Comparison of ENCODE assay signal across 7 cellular contexts in the genomic region with DNA sequence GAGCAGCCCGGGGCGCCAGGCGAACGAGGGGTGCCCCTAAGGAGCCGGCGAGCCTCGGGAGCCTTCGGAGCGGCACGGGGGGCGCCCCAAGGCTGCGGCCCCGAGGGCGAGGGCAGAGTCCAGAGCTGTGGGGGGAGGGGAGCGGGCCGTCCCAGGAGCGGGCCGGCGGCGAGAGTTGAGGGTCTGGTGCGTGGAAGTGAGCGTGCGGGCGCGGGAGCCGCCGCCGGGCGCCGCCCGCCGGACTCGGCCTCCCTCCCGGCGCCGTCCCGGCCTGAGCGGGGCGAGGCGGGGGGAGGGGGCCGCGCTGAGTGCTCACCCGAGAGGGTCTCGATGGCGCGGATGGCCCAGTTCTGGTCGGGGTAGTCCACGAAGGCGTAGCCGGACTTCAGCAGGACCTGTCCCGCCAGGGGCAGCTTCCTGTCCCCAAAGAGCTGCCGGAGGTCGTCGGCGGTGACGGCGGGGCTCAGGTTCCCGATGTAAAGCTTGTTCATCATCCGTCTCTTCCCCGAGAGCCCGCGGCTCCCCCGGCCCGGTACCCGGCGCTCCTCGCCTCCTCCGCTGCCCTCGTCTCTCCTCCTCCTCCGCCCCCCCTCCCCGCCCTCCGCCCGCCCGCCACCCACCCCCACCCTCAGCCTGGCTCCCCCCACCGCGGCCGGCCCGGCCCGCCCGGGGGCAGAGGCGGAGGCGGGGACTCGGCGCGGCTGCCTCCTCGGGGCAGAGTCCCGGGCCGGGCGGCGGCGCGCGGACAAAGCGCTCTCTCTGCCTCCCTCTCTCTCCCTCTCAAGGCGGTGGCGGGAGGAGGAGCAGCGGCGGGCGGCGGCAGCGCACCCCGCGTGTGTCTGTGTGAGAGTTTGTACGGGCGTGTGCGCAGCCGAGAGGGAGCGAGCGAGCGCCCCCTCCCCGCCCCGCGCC. TPM values are rescaled to one million over a fixed set of nuclear protein-coding genes. Genes with fewer than 3 reads are reported as not detected.
DNase-seq lines count a peak whose midpoint lies in the region; ATAC-seq and TF ChIP-seq lines count a peak whose summit lies in the region.

A gene (minus strand): TSS at position 576 of the 912 bp plus-strand sequence. CDS start 82 bp downstream, at position 494.

- WGBS in esophagus squamous epithelium, 2 donors, result 0 to 1% methylated on average over 11 to 18 of the region's 113 CpGs
- 0% methylated on average over 21 of the region's 113 CpGs for WGBS in suprapubic skin

- intact Hi-C loops in esophagus squamous epithelium (cut with DNase I), result no loop called here

- H3K36me3 ChIP-seq in esophagus squamous epithelium (no peaks in the 10 kb centered on the region), suprapubic skin (no peaks in the 10 kb centered on the region)

- H3K9me3 Mint-ChIP-seq in naive B cell, result no peaks in the 10 kb centered on the region

- DNase-seq in GM12864 (ENCODE audit: low read depth) (no peak), NCI-H82 (lab: John Stamatoyannopoulos, UW) (peak; percentile 91), esophagus squamous epithelium (lab: John Stamatoyannopoulos, UW) (no peak), naive B cell (peak; percentile 46), suprapubic skin (ENCODE audit: low spot score in 2 of 2) (peak; percentile 79 to 81)
- peak; percentile 56 for DNase-seq in activated T-cell treated with anti-CD3 and anti-CD28 coated beads, Interleukin-2, amount 50 U/mL, for 1 hour

- H3K4me1 ChIP-seq in esophagus squamous epithelium, result peaks cover 6 to 48% (median 16%) of the 10 kb centered on the region in 3 donors
- peaks cover 37% of the 10 kb centered on the region for H3K4me1 ChIP-seq in suprapubic skin

- no peak for TF ChIP-seq CTCF in GM12864 (IDR thresholded peaks at IDR 0.05; ENCODE audit: low read depth, low read length, missing control alignments)
- TF ChIP-seq CTCF in esophagus squamous epithelium (IDR thresholded peaks at IDR 0.05), result peak in 2 of 6 experiments; percentile 22 to 40
- TF ChIP-seq CTCF in suprapubic skin (IDR thresholded peaks at IDR 0.05), result peak in 1 of 2 donors; percentile 8

- peaks cover 15 to 16% (median 16%) of the 10 kb centered on the region in 3 donors for H3K4me1 Mint-ChIP-seq in naive B cell

- peak within 1 kb of the TSS in 1 of 6 donors; percentile 68 for H3K27ac Mint-ChIP-seq in naive B cell

- H3K4me3 ChIP-seq in GM12864 (ENCODE audit: low read depth, low read length) (peak within 1 kb of the TSS; percentile 61), esophagus squamous epithelium (peak within 1 kb of the TSS; percentile 59 to 74 (median 66)), suprapubic skin (peak within 1 kb of the TSS; percentile 66)

- H3K9me3 ChIP-seq in esophagus squamous epithelium, result no peaks in the 10 kb centered on the region
- no peaks in the 10 kb centered on the region for H3K9me3 ChIP-seq in suprapubic skin

- H3K27me3 ChIP-seq in esophagus squamous epithelium (peaks cover 0 to 84% (median 14%) of the 10 kb centered on the region in 4 donors), suprapubic skin (peaks cover 41% of the 10 kb centered on the region)

- H3K27ac ChIP-seq in esophagus squamous epithelium (peak within 1 kb of the TSS; percentile 78 to 91 (median 84)), suprapubic skin (peak within 1 kb of the TSS; percentile 75)

- peak in 1 of 4 donors; percentile 56 for TF ChIP-seq POLR2A in esophagus squamous epithelium (IDR thresholded peaks at IDR 0.05)
- TF ChIP-seq POLR2A in suprapubic skin (IDR thresholded peaks at IDR 0.05), result no peak

- peaks cover 44 to 65% (median 60%) of the 10 kb centered on the region in 3 donors for H3K27me3 Mint-ChIP-seq in naive B cell

- H3K4me3 Mint-ChIP-seq in naive B cell, result peak within 1 kb of the TSS; percentile 84 to 95 (median 91)

- TF ChIP-seq EP300 in suprapubic skin (IDR thresholded peaks at IDR 0.05), result no peak

- ATAC-seq in HG02678 (IDR thresholded peaks at IDR 0.05; ENCODE audit: unreplicated experiment) (peak; percentile 80), naive B cell (ENCODE audit: low read depth in 2 of 2) (peak; percentile 76 to 77)

- peaks cover 0 to 7% of the 10 kb centered on the region in 2 donors for H3K36me3 Mint-ChIP-seq in naive B cell

RNA-seq across cellular contexts. Expression of the gene that starts here (rescaled TPM):
- total RNA-seq in esophagus squamous epithelium (10 to 100 TPM in 1 of 4 donors, 1 to 10 TPM in 3; 3.0 to 13.8 (median 6.8) TPM), suprapubic skin (10 to 100 TPM in 1 of 4 donors, 1 to 10 TPM in 3; 7.6 to 29.9 (median 8.4) TPM)
- polyA plus RNA-seq in naive B cell (ENCODE audit: low read depth in 6 of 6), result under 1 TPM in 1 of 6 donors, not detected in 5; 0.31 TPM

Comparison
In these comparisons a context has a peak if more than half of its experiments do, and no peak if none do; other contexts are left out.
1. Peak in DNase-seq and ATAC-seq in naive B cell; RNA of the gene not detected or under 1 TPM.
2. DNase-seq: peak in NCI-H82 (single experiment), activated T-cell treated with anti-CD3 and anti-CD28 coated beads, Interleukin-2, amount 50 U/mL, for 1 hour (single experiment) and suprapubic skin (2 of 2); none in GM12864 (single experiment) and esophagus squamous epithelium (single experiment).
3. Peak in every context shown above with its lines, with median percentiles within 50 percentile points of each other: H3K4me3 ChIP-seq.